In genomic region chr14:49882826-49883694, GRCh38 we compare ENCODE assay signal across 17 cellular contexts. TPM values are rescaled to one million over a fixed set of nuclear protein-coding genes. Genes with fewer than 3 reads are reported as not detected.
DNase-seq lines count a peak whose midpoint lies in the region; ATAC-seq, FAIRE-seq and TF ChIP-seq lines count a peak whose summit lies in the region.
"Had no signal": no experiment of that assay in that cellular context is flagged by ENCODE, and none has a peak within 500 bp of the region (broad histone marks: within the 10 kb centered on the region; RNA-seq: fewer than 3 reads in every experiment).

No MANE protein-coding gene starts in this region.

- FAIRE-seq in K562 (lab: Jason Lieb, UNC): peak; percentile 76
- FAIRE-seq: islet of Langerhans had no signal

- TF ChIP-seq CTCF in K562 (IDR thresholded peaks at IDR 0.05 in 2 of 3, conservative IDR thresholded peaks at IDR 0.05 in 1 of 3; ENCODE audit: insufficient read depth in 2 of 3, low read depth in 1 of 3, low read length in 3 of 3) (no peak), GM20000 (IDR thresholded peaks at IDR 0.05; ENCODE audit: extremely low read depth, missing control alignments) (no peak)

- peak overlapping the region; percentile 29; the same call in 1 of the 2 replicates for H3K4me2 ChIP-seq in K562 (ENCODE audit: insufficient read depth, low read length)

- in situ Hi-C loops in K562 (cut with MboI): no loop called here

- H3K79me2 ChIP-seq in K562 (ENCODE audit: control insufficient read depth, insufficient read depth, low read length): no peaks in the 10 kb centered on the region

- BruUV-seq in K562 (replicated peaks; lab: Mats Ljungman, UMichigan): no TSS peak

- TF ChIP-seq EP300 in K562 (IDR thresholded peaks at IDR 0.05; ENCODE audit: low read length): peak; percentile 5; the same call in 1 of the 2 replicates

- no peaks in the 10 kb centered on the region for H3K9me1 ChIP-seq in K562 (ENCODE audit: control insufficient read depth, insufficient read depth, low read length)

- no peak overlapping the region for H3K9ac ChIP-seq in HUES48 (ENCODE audit: low read depth, low read length)
- H3K9ac ChIP-seq in K562 (ENCODE audit: insufficient read depth in 1 of 2, low read depth in 2 of 2, low read length in 2 of 2): no peak overlapping the region
- no peak overlapping the region for H3K9ac ChIP-seq in iPS-20b (ENCODE audit: low read depth, low read length)

- CTCF ChIA-PET in K562 (lab: Yijun Ruan, JAX; ENCODE audit: low intra/inter-chr PET ratio): no interaction called here

- TF ChIP-seq RAD21 in K562 (CRISPR knock-in tag; conservative IDR thresholded peaks at IDR 0.05 in 1 of 2, IDR thresholded peaks at IDR 0.05 in 1 of 2): no peak

- POLR2A ChIA-PET in K562 (lab: Yijun Ruan, JAX): interaction anchor here (1.1 kb wide), 1 partner anchor 10 kb away, joined by 3 read pairs; the partner anchor contains the start of gene ARF6

- H3K36me3 ChIP-seq in HUES48 (ENCODE audit: control insufficient read depth, insufficient read depth, low read length) (no peaks in the 10 kb centered on the region), K562 (ENCODE audit: control insufficient read depth, insufficient read depth, low read length) (no peaks in the 10 kb centered on the region), iPS-20b (ENCODE audit: insufficient read depth, low read depth, low read length) (no peaks in the 10 kb centered on the region)
- H3K36me3 ChIP-seq: HAP-1, neutrophil, vagina had no signal

- DNase-seq in EH (ENCODE audit: low read depth) (peak; percentile 25), K562 (ENCODE audit: extremely low read depth in 1 of 4, low spot score in 3 of 4) (peak in 1 of 4 experiments; percentile 64), inferior parietal cortex (ENCODE audit: extremely low spot score) (no peak), GM20000 (ENCODE audit: low spot score) (no peak), Right ventricle myocardium superior (no peak)
- DNase-seq: activated naive CD4-positive, alpha-beta T cell treated with Interleukin-2 at 50 U/mL for 16 hours; effector CD8-positive, alpha-beta T cell; mesendoderm; NCI-H1436; stimulated activated CD4-positive, alpha-beta T cell treated with anti-CD3 and anti-CD28 coated beads, Interleukin-4, amount 100 ng/mL, for 4 hours had no signal

- peak; percentile 21; the same call in 1 of the 3 replicates for ATAC-seq in K562
- ATAC-seq in Right ventricle myocardium superior (ENCODE audit: poor library complexity): no peak

- intact Hi-C loops in K562 (cut with micrococcal nuclease): no loop called here
- intact Hi-C loops in Right ventricle myocardium superior (cut with DNase I): no loop called here

- H3K4me1 ChIP-seq in HUES48 (ENCODE audit: control insufficient read depth, insufficient read depth, low read length) (peaks cover 27% of the 10 kb centered on the region), K562 (replicated peaks in 1 of 2; ENCODE audit: control insufficient read depth in 2 of 2, insufficient read depth in 2 of 2, low read length in 2 of 2) (peaks cover 17 to 29% of the 10 kb centered on the region in 2 experiments), iPS-20b (ENCODE audit: insufficient read depth, low read length) (peaks cover 7% of the 10 kb centered on the region; the same call in 1 of the 2 replicates)

- H4K20me1 ChIP-seq in K562 (replicated peaks; ENCODE audit: control insufficient read depth, insufficient read depth, low read length): no peaks in the 10 kb centered on the region

- WGBS in K562 (ENCODE audit: insufficient coverage, low coverage, missing lambda C conversion rate): 59% methylated on average over 18 of the region's 18 CpGs

- H3K27ac ChIP-seq in HUES48 (ENCODE audit: low read depth, low read length): peak overlapping the region; percentile 14
- peak overlapping the region; percentile 53; the same call in 1 of the 3 replicates for H3K27ac ChIP-seq in K562 (ENCODE audit: extremely low read depth, low read depth, low read length)
- H3K27ac ChIP-seq in iPS-20b (ENCODE audit: low read length): no peak overlapping the region
- H3K27ac ChIP-seq: neutrophil, SK-N-MC, vagina had no signal

- H3K4me3 ChIP-seq in HUES48 (ENCODE audit: low read depth, low read length): no peak overlapping the region
- H3K4me3 ChIP-seq in K562: no peak overlapping the region
- peak overlapping the region; percentile 27; the same call in 1 of the 2 replicates for H3K4me3 ChIP-seq in iPS-20b (ENCODE audit: low read length)
- H3K4me3 ChIP-seq: HAP-1, SK-N-MC, vagina had no signal

- TF ChIP-seq POLR2A in K562 (conservative IDR thresholded peaks at IDR 0.05): no peak

- H3K27me3 ChIP-seq in HUES48 (ENCODE audit: control insufficient read depth, insufficient read depth, low read length) (no peaks in the 10 kb centered on the region), K562 (ENCODE audit: control insufficient read depth in 2 of 2, insufficient read depth in 2 of 2, low read length in 2 of 2) (no peaks in the 10 kb centered on the region), iPS-20b (ENCODE audit: insufficient read depth, low read length) (no peaks in the 10 kb centered on the region)
- H3K27me3 ChIP-seq: neutrophil, vagina had no signal

- H2AFZ ChIP-seq in K562 (ENCODE audit: low read depth, low read length): peak overlapping the region; percentile 80

- H3K9me3 ChIP-seq in HUES48 (ENCODE audit: control insufficient read depth, insufficient read depth, low read length): no peaks in the 10 kb centered on the region
- H3K9me3 ChIP-seq in K562 (replicated peaks; ENCODE audit: control insufficient read depth, insufficient read depth, low read depth, low read length): no peaks in the 10 kb centered on the region
- no peaks in the 10 kb centered on the region for H3K9me3 ChIP-seq in iPS-20b (ENCODE audit: insufficient read depth, low read depth, low read length)
- H3K9me3 ChIP-seq: HAP-1, neutrophil, vagina had no signal

TF ChIP-seq in K562, 482 proteins besides CTCF, POLR2A, EP300 and RAD21 (continues in another document):
- 0 out of 2 replicates have a peak, but pooled peaks have one; percentile 20 for TF ChIP-seq MAFG (tag; conservative IDR thresholded peaks at IDR 0.05)
- no peak for TF ChIP-seq PRMT5 (CRISPR knock-in tag; IDR thresholded peaks at IDR 0.05)
- TF ChIP-seq CBFA2T3 (IDR thresholded peaks at IDR 0.05): peak; percentile 32; the same call in 1 of the 2 replicates

RNA-seq across cellular contexts. Expression of gene ARF6, which starts 9.8 kb away (rescaled TPM):
- 12.1 and 12.2 TPM in 2 replicates for total RNA-seq in K562 (2011; cell fraction: chromatin; rRNA removed; ENCODE audit: low replicate concordance)
- total RNA-seq in K562 (2011; cell fraction: nucleolus; rRNA removed): 9.1 and 10.3 TPM in 2 replicates
- 11.2 and 16.2 TPM in 2 replicates for total RNA-seq in K562 (2011; cell fraction: nucleoplasm; rRNA removed)
- total RNA-seq in K562 (2014; rRNA removed) (24.9 and 29.9 TPM in 2 replicates), K562 (2014; rRNA removed; fragmentation: Illumina TruSeq; extraction: Trizol) (18.5 and 19.2 TPM in 2 replicates), K562 (2015; rRNA removed; fragmentation: Illumina TruSeq; extraction: Trizol) (22.8 and 23.3 TPM in 2 replicates), K562 (2021) (33.6 and 35.2 TPM in 2 replicates), Right ventricle myocardium superior (23.8 TPM)
- polyA plus RNA-seq in K562 (2011; rRNA removed) (14.2 and 16.3 TPM in 2 replicates), K562 (2014; fragmentation: Illumina TruSeq; extraction: Trizol) (25.7 and 28.8 TPM in 2 replicates), K562 (2014; fragmentation: Nextera tagmentation; extraction: Ambion mirVana) (10 to 100 TPM; 15.3 to 32.5 TPM), K562 (2014; rRNA removed) (23.6 and 27.1 TPM in 2 replicates)
- 9.6 and 14.5 TPM in 2 replicates for polyA plus RNA-seq in K562 (2011; cell fraction: cytosol; rRNA removed)
- polyA plus RNA-seq in K562 (2011; cell fraction: nucleus; rRNA removed): 11.4 and 14.0 TPM in 2 replicates
- 28.6 and 33.5 TPM in 2 replicates for polyA plus RNA-seq in K562 (2012)
- polyA minus RNA-seq in K562 (2011; rRNA and poly(A)+ RNA removed): 17.7 and 17.9 TPM in 2 replicates
- polyA minus RNA-seq in K562 (2011; cell fraction: cytosol; rRNA and poly(A)+ RNA removed): 11.6 and 12.2 TPM in 2 replicates
- polyA minus RNA-seq in K562 (2011; cell fraction: nucleus; rRNA and poly(A)+ RNA removed): 9.0 and 14.4 TPM in 2 replicates

RNA-seq across cellular contexts. Expression of gene NEMF, which starts 30.5 kb away (rescaled TPM):
- total RNA-seq in K562 (2011; cell fraction: chromatin; rRNA removed; ENCODE audit: low replicate concordance): 151 and 436 TPM in 2 replicates
- 66.5 and 78.6 TPM in 2 replicates for total RNA-seq in K562 (2011; cell fraction: nucleolus; rRNA removed)
- 121 and 142 TPM in 2 replicates for total RNA-seq in K562 (2011; cell fraction: nucleoplasm; rRNA removed)
- total RNA-seq in K562 (2014; rRNA removed): 58.6 and 59.6 TPM in 2 replicates
- total RNA-seq in K562 (2014; rRNA removed; fragmentation: Illumina TruSeq; extraction: Trizol): 82.4 and 89.9 TPM in 2 replicates
- 94.4 and 104 TPM in 2 replicates for total RNA-seq in K562 (2015; rRNA removed; fragmentation: Illumina TruSeq; extraction: Trizol)
- total RNA-seq in K562 (2021): 60.6 and 61.0 TPM in 2 replicates
- 50.5 and 59.2 TPM in 2 replicates for polyA plus RNA-seq in K562 (2011; rRNA removed)
- polyA plus RNA-seq in K562 (2011; cell fraction: cytosol; rRNA removed): 4.7 and 12.4 TPM in 2 replicates
- 55.0 and 74.9 TPM in 2 replicates for polyA plus RNA-seq in K562 (2011; cell fraction: nucleus; rRNA removed)
- 29.6 and 43.1 TPM in 2 replicates for polyA plus RNA-seq in K562 (2012)
- polyA plus RNA-seq in K562 (2014; fragmentation: Illumina TruSeq; extraction: Trizol): 65.1 and 89.1 TPM in 2 replicates
- polyA plus RNA-seq in K562 (2014; fragmentation: Nextera tagmentation; extraction: Ambion mirVana): 10 to 100 TPM; 38.8 to 73.2 TPM
- 55.9 and 60.0 TPM in 2 replicates for polyA plus RNA-seq in K562 (2014; rRNA removed)
- 140 and 166 TPM in 2 replicates for polyA minus RNA-seq in K562 (2011; rRNA and poly(A)+ RNA removed)
- polyA minus RNA-seq in K562 (2011; cell fraction: cytosol; rRNA and poly(A)+ RNA removed): 26.8 and 51.8 TPM in 2 replicates
- polyA minus RNA-seq in K562 (2011; cell fraction: nucleus; rRNA and poly(A)+ RNA removed): 80.1 and 150 TPM in 2 replicates
- total RNA-seq in Right ventricle myocardium superior: 44.5 TPM
